23 cellular contexts compared by ENCODE assay signal in genomic region chr14:55255979-55256378, GRCh38. TPM values are rescaled to one million over a fixed set of nuclear protein-coding genes. Genes with fewer than 3 reads are reported as not detected.
DNase-seq lines count a peak whose midpoint lies in the region; ATAC-seq, FAIRE-seq and TF ChIP-seq lines count a peak whose summit lies in the region.
"Had no signal": no experiment of that assay in that cellular context is flagged by ENCODE, and none has a peak within 500 bp of the region (broad histone marks: within the 10 kb centered on the region; RNA-seq: fewer than 3 reads in every experiment).

No MANE protein-coding gene starts in this region.

- WGBS in spleen, 5 donors, result 84 to 93% (median 88%) methylated on average over 3 of the region's 3 CpGs

- no peak for FAIRE-seq in RCC 7860 (lab: Jason Lieb, UNC)
- FAIRE-seq: A204.1, GM12878, GM19239, H54, K562 had no signal

- peak; percentile 33 for DNase-seq in NCI-H748 (lab: John Stamatoyannopoulos, UW; ENCODE audit: unreplicated experiment)
- no peak for DNase-seq in NCI-H748 treated with DMSO at 0.1 percent for 48 hours (lab: John Stamatoyannopoulos, UW)
- DNase-seq in NCI-H2029 (lab: John Stamatoyannopoulos, UW), result peak; percentile 58
- peak; percentile 12 for DNase-seq in NCI-H69 (lab: John Stamatoyannopoulos, UW)
- DNase-seq in spleen, result peak; percentile 30
- no peak for DNase-seq in RCC 7860 (ENCODE audit: low spot score)
- DNase-seq: ACHN; BE2C; C1 segment of cervical spinal cord; CD4-positive, CD25-positive, alpha-beta regulatory T cell; CD8-positive, alpha-beta memory T cell; COR-L47; DMS 273 treated with DMSO at 0.1 percent for 48 hours; DND-41; EL; HCEC 1CT; IMR-90 had no signal

- H3K9me3 ChIP-seq in spleen, result no peaks in the 10 kb centered on the region
- H3K9me3 ChIP-seq: BE2C had no signal

- no peaks in the 10 kb centered on the region for H3K36me3 ChIP-seq in spleen
- H3K36me3 ChIP-seq: BE2C had no signal

- H3K4me1 ChIP-seq in spleen, result no peaks in the 10 kb centered on the region

- TF ChIP-seq CTCF in spleen (IDR thresholded peaks at IDR 0.05 in 8 of 11, conservative IDR thresholded peaks at IDR 0.05 in 3 of 11), result no peak

- ATAC-seq in HG02852 (IDR thresholded peaks at IDR 0.05; ENCODE audit: unreplicated experiment), result no peak
- ATAC-seq: GM12878, K562 had no signal

- H3K27ac ChIP-seq in spleen, result no peak overlapping the region

- H3K4me3 ChIP-seq in spleen, result no peak overlapping the region
- H3K4me3 ChIP-seq: GM12878, K562 had no signal

- TF ChIP-seq POLR2A in spleen (IDR thresholded peaks at IDR 0.05), result no peak

- H3K27me3 ChIP-seq in spleen (replicated peaks in 1 of 7), result peaks cover 0 to 9% (median 0%) of the 10 kb centered on the region in 7 donors
- H3K27me3 ChIP-seq: BE2C had no signal

- intact Hi-C loops in spleen (cut with DNase I; ENCODE audit: low total_unique reads), result no loop called here

RNA-seq across cellular contexts. Expression of gene FBXO34, which starts 15.2 kb away (rescaled TPM):
- 10 to 100 TPM; 23.8 to 46.0 (median 32.6) TPM for total RNA-seq in spleen
- 1 to 10 TPM; 5.8 to 9.4 (median 7.9) TPM for polyA plus RNA-seq in spleen

Comparison
In these comparisons a context has a peak if more than half of its experiments do, and no peak if none do; other contexts are left out.
1. DNase-seq: peak in NCI-H748 (single experiment), NCI-H2029 (single experiment), NCI-H69 (single experiment) and spleen (single experiment); none in NCI-H748 treated with DMSO at 0.1 percent for 48 hours (single experiment) and RCC 7860 (single experiment).